12 cellular contexts compared by ENCODE assay signal in genomic region chr2:128638311-128638710, GRCh38.
DNase-seq lines count a peak whose midpoint lies in the region; ATAC-seq and TF ChIP-seq lines count a peak whose summit lies in the region.
"Had no signal": no experiment of that assay in that cellular context is flagged by ENCODE, and none has a peak within 500 bp of the region (broad histone marks: within the 10 kb centered on the region; RNA-seq: fewer than 3 reads in every experiment).

No MANE protein-coding gene starts in this region.

- H3K4me2 ChIP-seq in neuronal stem cell (ENCODE audit: insufficient read depth, low read length, poor library complexity, severe bottlenecking) = no peak overlapping the region

- H3K18ac ChIP-seq in neuronal stem cell (ENCODE audit: low read length) = peak overlapping the region; percentile 80

- H3K4me3 Mint-ChIP-seq in endothelial cell (ENCODE audit: unreplicated experiment) = no peak overlapping the region
- no peak overlapping the region for H3K4me3 Mint-ChIP-seq in Caco-2 (ENCODE audit: unreplicated experiment)
- H3K4me3 Mint-ChIP-seq: activated naive CD8-positive, alpha-beta T cell treated with anti-CD3 and anti-CD28 coated beads, Interleukin-2, amount 50 U/mL, for 24 hours; CD4-positive, alpha-beta memory T cell had no signal

- H2AFZ ChIP-seq in neuronal stem cell (ENCODE audit: low read length) = peak overlapping the region; percentile 31

- H2BK5ac ChIP-seq in neuronal stem cell (ENCODE audit: low read length) = peak overlapping the region; percentile 75

- H2BK12ac ChIP-seq in neuronal stem cell (ENCODE audit: low read length) = peak overlapping the region; percentile 73

- POLR2A ChIA-PET in Caco-2 (lab: Charles Lee) = no interaction called here

- peak overlapping the region; percentile 77 for H4K91ac ChIP-seq in neuronal stem cell (ENCODE audit: low read depth, low read length, poor library complexity)

- H3K14ac ChIP-seq in neuronal stem cell (ENCODE audit: low read length) = no peak overlapping the region

- H3K4me1 ChIP-seq in ES-I3 (ENCODE audit: insufficient read depth, low read length) (peaks cover 32% of the 10 kb centered on the region), SJCRH30 (peaks cover 31% of the 10 kb centered on the region), neuronal stem cell (ENCODE audit: control insufficient read depth in 2 of 2, insufficient read depth in 1 of 2, low read depth in 1 of 2, low read length in 2 of 2) (peaks cover 28 to 54% of the 10 kb centered on the region in 2 donors), Caco-2 (no peaks in the 10 kb centered on the region)
- H3K4me1 ChIP-seq: vagina had no signal

- H3K23ac ChIP-seq in neuronal stem cell (ENCODE audit: low read depth, low read length, poor library complexity) = no peak overlapping the region

- peak; percentile 71 to 76 for DNase-seq in SJCRH30
- DNase-seq in endothelial cell (ENCODE audit: low spot score) = no peak
- no peak for DNase-seq in neuronal stem cell (ENCODE audit: low spot score)
- no peak for DNase-seq in foreskin fibroblast
- DNase-seq in Caco-2 = no peak
- DNase-seq in SIG-M5 treated with dmso at 0.1 percent for 504 hours (lab: John Stamatoyannopoulos, UW; ENCODE audit: unreplicated experiment) = no peak
- DNase-seq: activated CD4-positive, alpha-beta T cell treated with anti-CD3 and anti-CD28 coated beads, Interleukin-2, amount 50 U/mL, for 48 hours; activated naive CD8-positive, alpha-beta T cell treated with anti-CD3 and anti-CD28 coated beads, Interleukin-2, amount 50 U/mL, for 24 hours; CD4-positive, alpha-beta memory T cell had no signal

- H3K79me1 ChIP-seq in neuronal stem cell (ENCODE audit: low read depth, low read length) = no peaks in the 10 kb centered on the region

- H4K8ac ChIP-seq in neuronal stem cell (ENCODE audit: low read depth, low read length) = no peak overlapping the region

- no TSS peak for BruUV-seq in Caco-2 (replicated peaks; lab: Mats Ljungman, UMichigan)

- H3K36me3 Mint-ChIP-seq in endothelial cell (ENCODE audit: low read depth, unreplicated experiment) = no peaks in the 10 kb centered on the region
- H3K36me3 Mint-ChIP-seq in Caco-2 (ENCODE audit: insufficient read depth, unreplicated experiment) = no peaks in the 10 kb centered on the region
- H3K36me3 Mint-ChIP-seq: CD4-positive, alpha-beta memory T cell had no signal

- ATAC-seq in GM18907 (IDR thresholded peaks at IDR 0.05; ENCODE audit: unreplicated experiment) = no peak
- ATAC-seq: activated naive CD8-positive, alpha-beta T cell treated with anti-CD3 and anti-CD28 coated beads, Interleukin-2, amount 50 U/mL, for 24 hours had no signal

- H3K36me3 ChIP-seq in ES-I3 (ENCODE audit: insufficient read depth, low read length) (no peaks in the 10 kb centered on the region), SJCRH30 (no peaks in the 10 kb centered on the region), neuronal stem cell (replicated peaks in 1 of 2; ENCODE audit: control insufficient read depth in 2 of 2, insufficient read depth in 2 of 2, low read length in 2 of 2) (no peaks in the 10 kb centered on the region), Caco-2 (ENCODE audit: control insufficient read depth, insufficient read depth, low read length) (no peaks in the 10 kb centered on the region)
- H3K36me3 ChIP-seq: vagina had no signal

- H2BK15ac ChIP-seq in neuronal stem cell (ENCODE audit: low read length) = no peak overlapping the region

- CTCF ChIA-PET in Caco-2 (lab: Charles Lee) = no interaction called here

- H3K27me3 Mint-ChIP-seq in endothelial cell (ENCODE audit: unreplicated experiment) = peaks cover 4% of the 10 kb centered on the region
- H3K27me3 Mint-ChIP-seq in Caco-2 (ENCODE audit: insufficient read depth, unreplicated experiment) = peaks cover under 1% of the 10 kb centered on the region

- H3K27ac ChIP-seq in SJCRH30 = peak overlapping the region; percentile 80
- H3K27ac ChIP-seq in neuronal stem cell (replicated peaks; ENCODE audit: low read length) = peak overlapping the region; percentile 96
- H3K27ac ChIP-seq: vagina had no signal

- peak overlapping the region; percentile 19; the same call in 1 of the 2 replicates for H3K9ac ChIP-seq in ES-I3 (ENCODE audit: low read depth, low read length)
- H3K9ac ChIP-seq in neuronal stem cell (ENCODE audit: low read depth, low read length, poor library complexity) = no peak overlapping the region

- H3K4me1 Mint-ChIP-seq in endothelial cell (ENCODE audit: unreplicated experiment) (peaks cover 23% of the 10 kb centered on the region), Caco-2 (ENCODE audit: low read depth, unreplicated experiment) (no peaks in the 10 kb centered on the region)
- H3K4me1 Mint-ChIP-seq: activated naive CD8-positive, alpha-beta T cell treated with anti-CD3 and anti-CD28 coated beads, Interleukin-2, amount 50 U/mL, for 24 hours; CD4-positive, alpha-beta memory T cell had no signal

- H3K4ac ChIP-seq in neuronal stem cell (ENCODE audit: low read length) = no peak overlapping the region

- peak overlapping the region; percentile 82 for H2AK5ac ChIP-seq in neuronal stem cell (ENCODE audit: low read depth, low read length)

- H3K27ac Mint-ChIP-seq in endothelial cell (ENCODE audit: unreplicated experiment) (peak overlapping the region; percentile 90), Caco-2 (ENCODE audit: unreplicated experiment) (no peak overlapping the region)
- H3K27ac Mint-ChIP-seq: activated naive CD8-positive, alpha-beta T cell treated with anti-CD3 and anti-CD28 coated beads, Interleukin-2, amount 50 U/mL, for 24 hours; CD4-positive, alpha-beta memory T cell had no signal

- TF ChIP-seq CTCF in endothelial cell (IDR thresholded peaks at IDR 0.05; ENCODE audit: unreplicated experiment) = no peak
- no peak for TF ChIP-seq CTCF in foreskin fibroblast (IDR thresholded peaks at IDR 0.05; ENCODE audit: low read depth, low read length)
- TF ChIP-seq CTCF in Caco-2 (IDR thresholded peaks at IDR 0.05; ENCODE audit: insufficient read depth in 1 of 2, low read depth in 1 of 2, low read length in 1 of 2, severe bottlenecking in 1 of 2, unreplicated experiment in 1 of 2) = no peak

- no CpG with 5 or more reads among the region's 9 CpGs for WGBS in neuronal stem cell (ENCODE audit: extremely low coverage in 2 of 2, insufficient read length in 2 of 2, insufficient replicate concordance in 1 of 2), 2 donors

- H3K9me3 Mint-ChIP-seq in endothelial cell (ENCODE audit: unreplicated experiment) (no peaks in the 10 kb centered on the region), Caco-2 (ENCODE audit: unreplicated experiment) (no peaks in the 10 kb centered on the region)
- H3K9me3 Mint-ChIP-seq: activated naive CD8-positive, alpha-beta T cell treated with anti-CD3 and anti-CD28 coated beads, Interleukin-2, amount 50 U/mL, for 24 hours had no signal

- intact Hi-C loops in Caco-2 (cut with micrococcal nuclease; ENCODE audit: unreplicated experiment) = no loop called here

- no peak overlapping the region for H2BK120ac ChIP-seq in neuronal stem cell (ENCODE audit: low read depth, low read length)

- H3K9me3 ChIP-seq in ES-I3 (ENCODE audit: control insufficient read depth, insufficient read depth, low read length) (no peaks in the 10 kb centered on the region), SJCRH30 (replicated peaks) (no peaks in the 10 kb centered on the region), neuronal stem cell (replicated peaks in 1 of 2; ENCODE audit: control insufficient read depth in 2 of 2, insufficient read depth in 1 of 2, low read depth in 1 of 2, low read length in 2 of 2) (no peaks in the 10 kb centered on the region), Caco-2 (no peaks in the 10 kb centered on the region)
- H3K9me3 ChIP-seq: vagina had no signal

- H3K4me3 ChIP-seq in SJCRH30 (no peak overlapping the region), neuronal stem cell (ENCODE audit: low read length in 2 of 2) (no peak overlapping the region), foreskin fibroblast (ENCODE audit: low read depth in 1 of 2, low read length in 2 of 2) (no peak overlapping the region), Caco-2 (ENCODE audit: low read depth, low read length) (no peak overlapping the region)
- H3K4me3 ChIP-seq: vagina had no signal

- H3K27me3 ChIP-seq in SJCRH30 (no peaks in the 10 kb centered on the region), neuronal stem cell (ENCODE audit: control insufficient read depth in 3 of 3, insufficient read depth in 3 of 3, low read depth in 1 of 3, low read length in 3 of 3) (no peaks in the 10 kb centered on the region), Caco-2 (replicated peaks; ENCODE audit: control insufficient read depth, insufficient read depth, low read length) (no peaks in the 10 kb centered on the region)
- H3K27me3 ChIP-seq: vagina had no signal

Comparison
In these comparisons a context has a peak if more than half of its experiments do, and no peak if none do; other contexts are left out.
1. DNase-seq: peak in SJCRH30 (2 of 2); none in endothelial cell (single experiment), neuronal stem cell (single experiment), foreskin fibroblast (0 of 2), Caco-2 (0 of 2) and SIG-M5 treated with dmso at 0.1 percent for 504 hours (single experiment).